1 cellular context compared by ENCODE assay signal in genomic region chr6:3063733-3064700, GRCh38.
TF ChIP-seq lines count a peak whose summit lies in the region.

No MANE protein-coding gene starts in this region.

TF ChIP-seq in IMR-90, 13 proteins besides CTCF, POLR2A, EP300 and RAD21:
- TF ChIP-seq RCOR1 (IDR thresholded peaks at IDR 0.05; ENCODE audit: insufficient replicate concordance, low read length) (no peak), MAZ (IDR thresholded peaks at IDR 0.05; ENCODE audit: borderline replicate concordance, low read depth, low read length) (no peak; the same call in 1 of the 2 replicates), MAFK (IDR thresholded peaks at IDR 0.05; ENCODE audit: low read depth, low read length) (no peak), CHD1 (IDR thresholded peaks at IDR 0.05; ENCODE audit: low read depth, low read length) (no peak), NFE2L2 (IDR thresholded peaks at IDR 0.05; ENCODE audit: low read depth, low read length) (no peak)
